Comparison of ENCODE assay signal across 8 cellular contexts in the genomic region with DNA sequence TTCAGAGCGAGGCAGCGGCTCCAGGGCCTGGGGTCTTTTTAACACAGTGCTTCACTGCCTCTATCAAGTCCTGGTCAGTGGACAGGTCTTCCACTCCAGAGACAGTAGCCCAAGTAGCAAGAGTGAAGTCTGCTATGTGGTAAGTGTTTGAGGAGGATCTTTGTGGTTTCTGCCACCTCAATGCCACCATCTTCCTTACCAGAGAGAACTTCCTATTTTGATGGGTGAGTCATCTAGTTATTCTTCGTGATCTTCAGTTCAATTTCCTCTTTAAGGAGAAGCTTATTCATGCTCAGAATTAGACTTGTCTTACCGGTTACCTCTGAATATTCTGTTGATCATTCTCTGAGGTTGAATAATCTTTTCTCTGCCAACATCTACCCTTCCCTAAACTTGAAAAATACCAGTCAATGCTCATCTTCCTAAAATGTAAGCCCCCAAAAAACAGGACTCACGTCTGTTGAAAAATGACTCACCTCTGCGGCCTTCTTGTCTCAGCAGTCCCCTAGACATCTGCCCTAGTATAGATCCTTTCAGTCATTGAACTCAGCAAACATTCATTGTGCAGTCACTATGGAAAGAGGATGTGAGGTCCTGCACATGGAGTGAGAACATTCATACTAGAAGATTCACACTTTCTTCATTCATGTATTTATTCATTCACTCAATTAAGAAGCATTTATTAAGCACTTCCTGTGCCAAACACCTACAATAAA. TPM values are rescaled to one million over a fixed set of nuclear protein-coding genes. Genes with fewer than 3 reads are reported as not detected.
DNase-seq lines count a peak whose midpoint lies in the region; ATAC-seq and TF ChIP-seq lines count a peak whose summit lies in the region.

No MANE protein-coding gene starts in this region.

- H3K36me3 ChIP-seq in SK-N-SH (replicated peaks in 1 of 2; ENCODE audit: control insufficient read depth in 1 of 2, insufficient read depth in 2 of 2, low read length in 1 of 2): no peaks in the 10 kb centered on the region
- no peaks in the 10 kb centered on the region for H3K36me3 ChIP-seq in KMS-11 (ENCODE audit: insufficient read depth)

- no peak for TF ChIP-seq EP300 in SK-N-SH (IDR thresholded peaks at IDR 0.05; ENCODE audit: borderline replicate concordance in 1 of 2, low read depth in 1 of 2, low read length in 1 of 2)

- no peaks in the 10 kb centered on the region for H3K9me2 ChIP-seq in SK-N-SH

- TF ChIP-seq CTCF in SK-N-SH (IDR thresholded peaks at IDR 0.05) (no peak), KMS-11 (conservative IDR thresholded peaks at IDR 0.05; ENCODE audit: low read depth, low read length) (no peak)

- H3K9ac ChIP-seq in SK-N-SH: no peak overlapping the region
- no peak overlapping the region for H3K9ac ChIP-seq in KMS-11

- no peaks in the 10 kb centered on the region for H3K9me3 ChIP-seq in SK-N-SH

- H3K79me2 ChIP-seq in SK-N-SH (ENCODE audit: insufficient read depth) (no peaks in the 10 kb centered on the region), KMS-11 (ENCODE audit: insufficient read depth, low read depth) (no peaks in the 10 kb centered on the region)

- H3K4me3 ChIP-seq in SK-N-SH (ENCODE audit: low read depth in 2 of 2, low read length in 1 of 2): no peak overlapping the region
- H3K4me3 ChIP-seq in KMS-11 (IDR thresholded peaks at IDR 0.05; ENCODE audit: insufficient read depth, low read depth, low read length): no peak overlapping the region

- H3K27ac ChIP-seq in SK-N-SH (ENCODE audit: low read depth in 2 of 2, low read length in 1 of 2) (peak overlapping the region in 1 of 2 experiments; percentile 54; a peak in 2 of 4 replicates), KMS-11 (no peak overlapping the region)

- peaks cover 16% of the 10 kb centered on the region for H3F3A ChIP-seq in SK-N-SH (replicated peaks; ENCODE audit: insufficient read depth)

- H3K27me3 ChIP-seq in SK-N-SH (ENCODE audit: insufficient read depth): no peaks in the 10 kb centered on the region
- H3K27me3 ChIP-seq in KMS-11 (ENCODE audit: insufficient read depth, low read depth): no peaks in the 10 kb centered on the region

- 13% methylated on average over 6 of the region's 6 CpGs for WGBS in SK-N-SH (ENCODE audit: low lambda C conversion rate)

- H3K4me2 ChIP-seq in SK-N-SH (no peak overlapping the region), KMS-11 (0 out of 2 replicates have a peak overlapping the region, but pooled peaks have one; percentile 5)

- POLR2A ChIA-PET in SK-N-SH (lab: Yijun Ruan, JAX): no interaction called here

- CTCF ChIA-PET in SK-N-SH (lab: Yijun Ruan, JAX): no interaction called here

- no peak for ATAC-seq in SK-N-SH treated with all-trans-retinoic acid at 6 μM for 48 hours
- no peak for ATAC-seq in GM19455 (IDR thresholded peaks at IDR 0.05; ENCODE audit: unreplicated experiment)

- H4K20me1 ChIP-seq in SK-N-SH (ENCODE audit: insufficient read depth) (no peaks in the 10 kb centered on the region), KMS-11 (ENCODE audit: insufficient read depth) (no peaks in the 10 kb centered on the region)

- TF ChIP-seq RAD21 in SK-N-SH (IDR thresholded peaks at IDR 0.05; ENCODE audit: low read length): no peak

- no peak for DNase-seq in SK-N-SH
- peak; percentile 29 for DNase-seq in activated T-cell treated with anti-CD3 and anti-CD28 coated beads, Interleukin-2, amount 50 U/mL, for 1 hour
- peak; percentile 76 for DNase-seq in medulla oblongata (ENCODE audit: extremely low spot score)
- no peak for DNase-seq in effector CD8-positive, alpha-beta T cell (lab: John Stamatoyannopoulos, UW)
- DNase-seq in NCI-H69 (lab: John Stamatoyannopoulos, UW): no peak

- H3K4me1 ChIP-seq in SK-N-SH (ENCODE audit: control insufficient read depth in 1 of 2, insufficient read depth in 2 of 2, low read depth in 1 of 2, low read length in 1 of 2) (no peaks in the 10 kb centered on the region; a peak in 1 of 4 replicates), KMS-11 (ENCODE audit: low read depth, poor library complexity, severe bottlenecking) (peaks cover 12% of the 10 kb centered on the region)

- H2AFZ ChIP-seq in SK-N-SH (ENCODE audit: low read depth) (peak overlapping the region; percentile 27; the same call in 1 of the 2 replicates), KMS-11 (ENCODE audit: low read depth) (no peak overlapping the region)

TF ChIP-seq in SK-N-SH, 30 proteins besides CTCF, POLR2A, EP300 and RAD21:
- TF ChIP-seq JUND (IDR thresholded peaks at IDR 0.05): peak; percentile 50
- no peak for TF ChIP-seq FOSL2 (IDR thresholded peaks at IDR 0.05; ENCODE audit: borderline replicate concordance, low read depth)

TF ChIP-seq in SK-N-SH treated with all-trans-retinoic acid at 6 μM for 48 hours, 23 proteins besides CTCF, POLR2A, EP300 and RAD21:
- TF ChIP-seq POU6F1 (CRISPR knock-in tag; IDR thresholded peaks at IDR 0.05; ENCODE audit: borderline replicate concordance, low read depth) (no peak), ARNTL (CRISPR knock-in tag; IDR thresholded peaks at IDR 0.05; ENCODE audit: borderline replicate concordance, low read depth) (no peak), ISL1 (CRISPR knock-in tag; IDR thresholded peaks at IDR 0.05) (no peak)

RNA-seq across cellular contexts. Expression of gene BCL6, which starts 32.2 kb away (rescaled TPM):
- 13.8 and 14.0 TPM in 2 replicates for polyA plus RNA-seq in SK-N-SH (2012; rRNA removed)
- polyA plus RNA-seq in SK-N-SH (2012; cell fraction: cytosol; rRNA removed): 6.0 and 7.6 TPM in 2 replicates
- 71.7 and 72.8 TPM in 2 replicates for polyA plus RNA-seq in SK-N-SH (2012; cell fraction: nucleus; rRNA removed)

Comparison
In these comparisons a context has a peak if more than half of its experiments do, and no peak if none do; other contexts are left out.
1. DNase-seq: peak in activated T-cell treated with anti-CD3 and anti-CD28 coated beads, Interleukin-2, amount 50 U/mL, for 1 hour (single experiment) and medulla oblongata (single experiment); none in SK-N-SH (single experiment), effector CD8-positive, alpha-beta T cell (single experiment) and NCI-H69 (single experiment).